15 cellular contexts compared by ENCODE assay signal in the genomic region with DNA sequence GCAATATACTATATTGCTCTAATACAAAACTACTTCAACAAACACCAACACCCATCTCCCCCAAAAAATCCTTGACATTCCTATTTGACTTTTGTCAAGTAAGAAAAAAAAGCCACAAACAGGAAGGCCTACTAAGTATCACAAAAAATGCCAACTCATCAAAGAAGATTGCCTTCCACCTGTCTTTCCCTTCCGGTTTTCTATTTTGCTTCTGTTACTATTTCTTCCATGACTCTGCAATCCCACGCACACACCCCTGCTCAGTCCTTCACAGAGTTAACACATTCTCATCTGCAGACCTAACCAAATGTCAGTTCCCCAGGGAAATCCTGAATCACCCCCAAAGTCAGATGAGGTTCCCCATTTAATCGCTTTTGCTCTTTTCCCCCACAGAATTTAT. TPM values are rescaled to one million over a fixed set of nuclear protein-coding genes. Genes with fewer than 3 reads are reported as not detected.
"Had no signal": no experiment of that assay in that cellular context is flagged by ENCODE, and none has a peak within 500 bp of the region (broad histone marks: within the 10 kb centered on the region; RNA-seq: fewer than 3 reads in every experiment).

No MANE protein-coding gene starts in this region.

- ATAC-seq: lower lobe of right lung; naive thymus-derived CD4-positive, alpha-beta T cell; right cardiac atrium; stimulated activated naive B cell treated with anti-CD40 and anti-IgM and Interleukin-4, amounts not matched to agents 10 μg/mL and 1 μg/mL and 100 μg/mL, for 72 hours had no signal

- H3K4me3 ChIP-seq: esophagus muscularis mucosa, lower lobe of right lung, transverse colon had no signal

- DNase-seq: activated CD4-positive, alpha-beta memory T cell treated with anti-CD3 and anti-CD28 coated beads, Interleukin-2, amount 10 ng/mL, durations not matched to agents 7 days and 5 days; activated CD4-positive, alpha-beta T cell treated with anti-CD3 and anti-CD28 coated beads for 1 hour; activated gamma-delta T cell treated with Interleukin-2 at 50 U/mL for 16 hours; activated T-cell treated with anti-CD3 and anti-CD28 coated beads, Interleukin-2, amount 50 U/mL, for 48 hours; left cardiac atrium; lower lobe of right lung; naive thymus-derived CD4-positive, alpha-beta T cell; right cardiac atrium; stimulated activated CD4-positive, alpha-beta T cell treated with anti-CD3 and anti-CD28 coated beads, Interleukin-1b, Interleukin-23, amount 100 ng/mL, for 48 hours; stimulated activated naive B cell treated with anti-CD40 and anti-IgM and Interleukin-4, amounts not matched to agents 10 μg/mL and 1 μg/mL and 100 μg/mL, for 72 hours; transverse colon had no signal

- H3K36me3 ChIP-seq: ascending aorta, esophagus muscularis mucosa, lower lobe of right lung, neutrophil, transverse colon had no signal

- H3K27me3 ChIP-seq: ascending aorta, esophagus muscularis mucosa, neutrophil, transverse colon had no signal

- H3K4me1 ChIP-seq: esophagus muscularis mucosa, lower lobe of right lung had no signal

- H3K27ac ChIP-seq: esophagus muscularis mucosa, lower lobe of right lung, neutrophil, transverse colon had no signal

- H3K9me3 ChIP-seq: ascending aorta, esophagus muscularis mucosa, lower lobe of right lung, neutrophil, transverse colon had no signal

RNA-seq across cellular contexts. Expression of a gene that starts 15.2 kb away (rescaled TPM):
- total RNA-seq: activated CD4-positive, alpha-beta memory T cell treated with anti-CD3 and anti-CD28 coated beads, Interleukin-2, amount 10 ng/mL, durations not matched to agents 7 days and 5 days; T-helper 1 cell treated with Interleukin-12 subunit alpha and Interleukin-12 subunit beta and Interleukin-4 antibody, amounts not matched to agents 30 ng/mL and 1 ng/mL, for 36 hours had no signal
- polyA plus RNA-seq: naive thymus-derived CD4-positive, alpha-beta T cell had no signal
